12 cellular contexts compared by ENCODE assay signal in the genomic region with DNA sequence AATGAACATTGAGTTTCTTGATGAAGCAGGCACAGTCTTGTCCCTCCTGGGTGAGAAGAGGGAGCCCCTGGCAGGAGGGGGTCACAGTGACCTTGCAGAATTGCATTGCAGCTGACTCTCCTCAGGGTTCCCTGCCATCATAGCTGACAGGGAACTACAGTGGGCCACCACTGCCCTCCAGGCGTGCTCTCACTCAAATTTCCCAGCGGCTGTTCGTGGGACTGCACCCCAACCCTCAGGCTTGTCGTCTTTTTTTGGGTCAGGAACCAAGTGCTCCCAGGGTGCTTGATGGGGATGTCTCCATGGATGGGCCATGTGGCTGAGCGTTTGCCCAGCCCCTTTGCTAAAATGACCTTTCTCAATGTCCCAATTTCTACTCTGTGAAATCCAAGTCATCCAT.
DNase-seq lines count a peak whose midpoint lies in the region; ATAC-seq, FAIRE-seq and TF ChIP-seq lines count a peak whose summit lies in the region.
"Had no signal": no experiment of that assay in that cellular context is flagged by ENCODE, and none has a peak within 500 bp of the region (broad histone marks: within the 10 kb centered on the region; RNA-seq: fewer than 3 reads in every experiment).

No MANE protein-coding gene starts in this region.

- no peaks in the 10 kb centered on the region for H3K9me2 ChIP-seq in DOHH2 (replicated peaks; ENCODE audit: control insufficient read depth, low read length)

- H3K27ac ChIP-seq in DOHH2 (ENCODE audit: low read depth, low read length), result no peak overlapping the region
- H3K27ac ChIP-seq: body of pancreas, SJCRH30 had no signal

- H3K27me3 ChIP-seq in DOHH2 (ENCODE audit: control insufficient read depth, low read length) (peaks cover 12% of the 10 kb centered on the region), bronchial epithelial cell (ENCODE audit: control insufficient read depth, insufficient read depth, low read length) (peaks cover 2% of the 10 kb centered on the region)
- H3K27me3 ChIP-seq: body of pancreas, SJCRH30 had no signal

- no peak overlapping the region for H3K4me3 ChIP-seq in DOHH2 (ENCODE audit: low read length)
- no peak overlapping the region for H3K4me3 ChIP-seq in bronchial epithelial cell (ENCODE audit: low read depth, low read length)
- H3K4me3 ChIP-seq: body of pancreas, SJCRH30 had no signal

- TF ChIP-seq CTCF in DOHH2 (IDR thresholded peaks at IDR 0.05; ENCODE audit: low read depth, low read length, poor library complexity, severe bottlenecking), result peak; percentile 43
- TF ChIP-seq CTCF in bronchial epithelial cell (IDR thresholded peaks at IDR 0.05; ENCODE audit: insufficient read depth, low read length, severe bottlenecking), result peak; percentile 47

- no peak overlapping the region for H3K4me2 ChIP-seq in DOHH2 (ENCODE audit: low read length)

- peak; percentile 39 for DNase-seq in HEK293T (ENCODE audit: extremely low spot score)
- no peak for DNase-seq in bronchial epithelial cell (ENCODE audit: low read depth)
- DNase-seq in mesenteric fat pad (ENCODE audit: low spot score), result peak; percentile 39
- no peak for DNase-seq in NCI-H510A treated with DMSO at 0.1 percent for 48 hours (lab: John Stamatoyannopoulos, UW)
- DNase-seq in cerebellar cortex (ENCODE audit: low spot score), result no peak
- DNase-seq in GM19239 (ENCODE audit: insufficient read length, low spot score), result no peak
- DNase-seq: activated CD4-positive, alpha-beta memory T cell treated with anti-CD3 and anti-CD28 coated beads, Interleukin-2, amount 10 ng/mL, durations not matched to agents 7 days and 5 days; body of pancreas; foreskin melanocyte; SJCRH30 had no signal

- no peaks in the 10 kb centered on the region for H3K79me2 ChIP-seq in DOHH2 (ENCODE audit: control insufficient read depth, low read length)

- H3K9me3 ChIP-seq in DOHH2 (ENCODE audit: control insufficient read depth, insufficient read depth, low read length), result peaks cover 6% of the 10 kb centered on the region
- H3K9me3 ChIP-seq: SJCRH30 had no signal

- no peaks in the 10 kb centered on the region for H3K36me3 ChIP-seq in DOHH2 (ENCODE audit: control insufficient read depth, low read length)
- H3K36me3 ChIP-seq in bronchial epithelial cell (ENCODE audit: control insufficient read depth, insufficient read depth, low read length), result no peaks in the 10 kb centered on the region
- H3K36me3 ChIP-seq: SJCRH30 had no signal

- H3F3A ChIP-seq in DOHH2 (ENCODE audit: control insufficient read depth, insufficient read depth), result no peaks in the 10 kb centered on the region

- ATAC-seq in HG03196 (IDR thresholded peaks at IDR 0.05; ENCODE audit: unreplicated experiment), result no peak
- ATAC-seq: body of pancreas had no signal

- CTCF ChIA-PET in HEK293T (lab: Yijun Ruan, JAX), result no interaction called here

- POLR2A ChIA-PET in HEK293T (lab: Yijun Ruan, JAX), result no interaction called here

- no peaks in the 10 kb centered on the region for H3K4me1 ChIP-seq in DOHH2 (ENCODE audit: control insufficient read depth, low read length)
- H3K4me1 ChIP-seq: body of pancreas had no signal

- no peak for FAIRE-seq in bronchial epithelial cell (lab: Jason Lieb, UNC)
- FAIRE-seq in GM19239 (lab: Jason Lieb, UNC), result no peak

- no peaks in the 10 kb centered on the region for H4K20me1 ChIP-seq in DOHH2 (ENCODE audit: control insufficient read depth, insufficient read depth, low read depth, low read length)

TF ChIP-seq in HEK293T, 16 proteins besides CTCF, POLR2A, EP300 and RAD21:
- no peak for TF ChIP-seq TARDBP (IDR thresholded peaks at IDR 0.05)
- TF ChIP-seq ARNT (IDR thresholded peaks at IDR 0.05), result no peak
- no peak for TF ChIP-seq FOXK2 (IDR thresholded peaks at IDR 0.05)
- no peak for TF ChIP-seq BHLHE40 (IDR thresholded peaks at IDR 0.05; ENCODE audit: borderline replicate concordance)
- TF ChIP-seq SUZ12 (IDR thresholded peaks at IDR 0.05), result no peak

Comparison
In these comparisons a context has a peak if more than half of its experiments do, and no peak if none do; other contexts are left out.
1. DNase-seq: peak in HEK293T (single experiment) and mesenteric fat pad (single experiment); none in bronchial epithelial cell (single experiment), NCI-H510A treated with DMSO at 0.1 percent for 48 hours (single experiment), cerebellar cortex (single experiment) and GM19239 (single experiment).